Comparison of ENCODE assay signal across 8 cellular contexts in the genomic region with DNA sequence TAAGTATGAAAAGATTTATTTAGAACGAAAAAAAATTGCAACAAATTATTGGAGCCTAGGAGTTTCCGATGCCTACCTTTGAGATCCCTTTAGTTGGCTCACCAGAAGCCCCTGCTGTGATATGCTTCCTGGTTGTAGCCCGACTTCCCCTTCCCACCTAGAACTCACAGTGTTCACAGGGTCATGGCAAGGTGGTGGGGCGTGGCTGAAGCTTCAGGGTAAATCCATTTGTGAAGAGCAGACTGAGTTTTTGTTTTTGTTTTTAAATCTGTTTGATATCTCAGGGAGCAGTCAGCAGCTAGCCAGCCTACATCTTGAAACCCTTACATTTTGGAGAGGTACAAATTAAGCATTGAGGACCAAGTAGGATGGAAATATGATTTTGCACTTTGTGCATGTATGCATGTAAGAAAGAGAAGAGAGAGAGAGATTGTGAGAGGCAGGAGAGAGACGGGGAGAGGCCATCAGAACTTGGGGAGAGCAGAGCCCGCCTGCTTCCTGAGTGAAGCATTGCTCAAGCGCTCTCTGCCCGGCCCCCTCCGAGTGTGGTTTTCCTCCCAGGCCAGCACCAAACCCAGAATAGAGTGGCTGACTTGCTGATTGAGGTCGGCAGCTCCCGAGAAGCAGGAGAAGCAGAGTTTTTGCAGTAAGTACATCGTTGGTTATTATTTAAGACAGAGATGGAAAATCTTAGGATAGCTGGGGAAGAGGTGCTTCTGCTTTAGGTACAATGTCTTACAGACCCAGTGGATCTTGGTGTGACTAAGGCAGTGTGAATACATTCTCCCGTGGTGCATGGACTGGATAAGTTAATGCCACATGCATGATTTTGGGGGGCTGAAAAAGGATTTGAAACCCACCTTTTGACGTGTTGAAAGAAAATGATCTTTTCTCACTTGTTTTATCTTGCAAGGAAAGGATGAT.
DNase-seq lines count a peak whose midpoint lies in the region; ATAC-seq and TF ChIP-seq lines count a peak whose summit lies in the region.

No MANE protein-coding gene starts in this region.

- TF ChIP-seq CTCF in GM23338 (conservative IDR thresholded peaks at IDR 0.05; ENCODE audit: low read depth in 2 of 2), result no peak
- TF ChIP-seq CTCF in VCaP (conservative IDR thresholded peaks at IDR 0.05), result no peak

- peak; percentile 85 for ATAC-seq in GM23338

- no peaks in the 10 kb centered on the region for H3K9me3 Mint-ChIP-seq in GM23338

- no peaks in the 10 kb centered on the region for H3K9me3 ChIP-seq in BLaER1

- H3K36me3 ChIP-seq in BLaER1 (no peaks in the 10 kb centered on the region), GM23338 (ENCODE audit: insufficient read depth) (no peaks in the 10 kb centered on the region), rectal smooth muscle tissue (ENCODE audit: control insufficient read depth, insufficient read depth, low read length) (no peaks in the 10 kb centered on the region)

- H3K4me3 ChIP-seq in BLaER1 (peak overlapping the region; percentile 62), GM23338 (no peak overlapping the region), rectal smooth muscle tissue (ENCODE audit: low read length) (peak overlapping the region; percentile 14)

- H2AFZ ChIP-seq in GM23338, result 0 out of 2 replicates have a peak overlapping the region, but pooled peaks have one; percentile 61

- no peak for TF ChIP-seq POLR2A in erythroblast (IDR thresholded peaks at IDR 0.05; ENCODE audit: low read length)

- H3K27ac Mint-ChIP-seq in GM23338, result no peak overlapping the region

- no peaks in the 10 kb centered on the region for H3F3A ChIP-seq in GM23338 (replicated peaks; ENCODE audit: low read depth)

- H3K4me3 Mint-ChIP-seq in GM23338, result no peak overlapping the region

- H3K79me2 ChIP-seq in GM23338 (replicated peaks; ENCODE audit: insufficient read depth), result no peaks in the 10 kb centered on the region

- no peaks in the 10 kb centered on the region for H4K20me1 ChIP-seq in BLaER1
- no peaks in the 10 kb centered on the region for H4K20me1 ChIP-seq in GM23338 (replicated peaks; ENCODE audit: insufficient read depth)

- peak; percentile 40 for DNase-seq in GM23338 (ENCODE audit: low spot score)
- peak; percentile 17 to 26 for DNase-seq in erythroblast (lab: John Stamatoyannopoulos, UW)
- no peak for DNase-seq in NCI-H524 (lab: John Stamatoyannopoulos, UW)
- DNase-seq in NCI-H1048 (lab: John Stamatoyannopoulos, UW), result no peak
- no peak for DNase-seq in DMS114 treated with DMSO at 0.1 percent for 48 hours (lab: John Stamatoyannopoulos, UW; ENCODE audit: unreplicated experiment)

- no peaks in the 10 kb centered on the region for H3K9me2 ChIP-seq in GM23338 (ENCODE audit: insufficient read depth)

- peak overlapping the region; percentile 77 for H3K27ac ChIP-seq in BLaER1
- H3K27ac ChIP-seq in GM23338 (ENCODE audit: low read depth), result no peak overlapping the region
- H3K27ac ChIP-seq in VCaP, result peak overlapping the region; percentile 74
- H3K27ac ChIP-seq in rectal smooth muscle tissue (ENCODE audit: low read depth, low read length), result no peak overlapping the region

- no peaks in the 10 kb centered on the region for H3K27me3 Mint-ChIP-seq in GM23338 (ENCODE audit: insufficient read depth, low read depth, poor library complexity)

- peak overlapping the region; percentile 75 for H3K9ac ChIP-seq in BLaER1
- H3K9ac ChIP-seq in rectal smooth muscle tissue (ENCODE audit: low read length), result no peak overlapping the region

- H3K4me1 ChIP-seq in BLaER1, result peaks cover 48% of the 10 kb centered on the region
- peaks cover 7% of the 10 kb centered on the region; the same call in 1 of the 2 replicates for H3K4me1 ChIP-seq in GM23338 (ENCODE audit: insufficient read depth)
- no peaks in the 10 kb centered on the region for H3K4me1 ChIP-seq in rectal smooth muscle tissue (ENCODE audit: control insufficient read depth, insufficient read depth, low read length)

- H3K4me1 Mint-ChIP-seq in GM23338, result peaks cover 14% of the 10 kb centered on the region

- H3K27me3 ChIP-seq in BLaER1, result no peaks in the 10 kb centered on the region
- no peaks in the 10 kb centered on the region for H3K27me3 ChIP-seq in GM23338 (ENCODE audit: insufficient read depth)
- no peaks in the 10 kb centered on the region for H3K27me3 ChIP-seq in rectal smooth muscle tissue (ENCODE audit: control insufficient read depth, insufficient read depth, low read length)

- H3K4me2 ChIP-seq in BLaER1, result peak overlapping the region; percentile 87
- peak overlapping the region; percentile 34; the same call in 1 of the 2 replicates for H3K4me2 ChIP-seq in GM23338

- no peaks in the 10 kb centered on the region for H3K36me3 Mint-ChIP-seq in GM23338 (ENCODE audit: low read depth)

TF ChIP-seq in GM23338, 12 proteins besides CTCF, POLR2A, EP300 and RAD21:
- TF ChIP-seq CREB1 (CRISPR knock-in tag; IDR thresholded peaks at IDR 0.05; ENCODE audit: low read depth), result no peak
- TF ChIP-seq NANOG (IDR thresholded peaks at IDR 0.05; ENCODE audit: borderline replicate concordance), result no peak
- TF ChIP-seq ZNF331 (CRISPR knock-in tag; IDR thresholded peaks at IDR 0.05; ENCODE audit: low read depth), result no peak
- no peak for TF ChIP-seq EZH2phosphoT487 (IDR thresholded peaks at IDR 0.05; ENCODE audit: unreplicated experiment)
- TF ChIP-seq JUNB (IDR thresholded peaks at IDR 0.05; ENCODE audit: unreplicated experiment), result no peak
- TF ChIP-seq, protein P1, sequence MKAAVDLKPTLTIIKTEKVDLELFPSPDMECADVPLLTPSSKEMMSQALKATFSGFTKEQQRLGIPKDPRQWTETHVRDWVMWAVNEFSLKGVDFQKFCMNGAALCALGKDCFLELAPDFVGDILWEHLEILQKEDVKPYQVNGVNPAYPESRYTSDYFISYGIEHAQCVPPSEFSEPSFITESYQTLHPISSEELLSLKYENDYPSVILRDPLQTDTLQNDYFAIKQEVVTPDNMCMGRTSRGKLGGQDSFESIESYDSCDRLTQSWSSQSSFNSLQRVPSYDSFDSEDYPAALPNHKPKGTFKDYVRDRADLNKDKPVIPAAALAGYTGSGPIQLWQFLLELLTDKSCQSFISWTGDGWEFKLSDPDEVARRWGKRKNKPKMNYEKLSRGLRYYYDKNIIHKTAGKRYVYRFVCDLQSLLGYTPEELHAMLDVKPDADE (IDR thresholded peaks at IDR 0.05), result no peak

Comparison
In these comparisons a context has a peak if more than half of its experiments do, and no peak if none do; other contexts are left out.
1. H3K27ac ChIP-seq: peak in BLaER1 (single experiment) and VCaP (single experiment); none in GM23338 (single experiment) and rectal smooth muscle tissue (single experiment).
2. DNase-seq: peak in GM23338 (single experiment) and erythroblast (2 of 2); none in NCI-H524 (0 of 2), NCI-H1048 (single experiment) and DMS114 treated with DMSO at 0.1 percent for 48 hours (single experiment).